15 cellular contexts compared by ENCODE assay signal in the genomic region with DNA sequence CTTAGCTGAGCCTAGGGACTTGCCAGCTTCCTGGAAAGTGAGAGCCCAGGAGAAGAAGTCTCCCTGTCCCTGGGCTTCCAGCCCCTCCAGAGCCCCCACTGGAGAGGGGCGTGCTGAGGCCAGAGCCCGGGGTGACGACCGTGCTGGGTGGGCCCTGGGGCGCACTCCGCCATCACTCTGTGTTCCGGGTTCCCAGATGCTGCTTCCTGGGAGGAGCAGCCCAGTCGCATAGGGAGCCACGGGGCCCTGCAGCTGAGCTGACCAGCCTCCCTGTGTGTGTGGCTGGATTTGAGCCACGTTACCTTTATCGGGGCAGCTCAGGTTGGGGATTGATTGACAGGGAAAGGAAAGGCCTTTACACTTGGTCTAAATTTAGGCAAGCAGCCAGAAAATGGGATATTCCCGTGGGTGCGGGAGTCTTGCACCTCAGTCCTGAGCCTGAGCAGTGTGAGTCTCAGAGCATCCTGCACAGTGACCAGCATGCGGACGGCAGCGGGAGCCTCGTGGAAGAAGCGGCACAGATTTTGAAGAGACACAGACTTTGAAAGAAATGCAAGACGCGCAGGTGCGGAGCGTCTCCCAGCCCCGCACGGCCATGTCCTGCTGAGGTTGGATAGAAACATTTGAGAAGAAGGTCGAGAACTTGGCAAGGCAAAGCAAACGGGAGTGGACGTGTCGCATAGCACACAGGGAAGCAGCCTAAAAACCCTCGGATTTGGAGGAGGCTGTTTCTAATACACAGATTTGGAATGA. TPM values are rescaled to one million over a fixed set of nuclear protein-coding genes. Genes with fewer than 3 reads are reported as not detected.
DNase-seq lines count a peak whose midpoint lies in the region; ATAC-seq and TF ChIP-seq lines count a peak whose summit lies in the region.
"Had no signal": no experiment of that assay in that cellular context is flagged by ENCODE, and none has a peak within 500 bp of the region (broad histone marks: within the 10 kb centered on the region; RNA-seq: fewer than 3 reads in every experiment).

No MANE protein-coding gene starts in this region.

- H3K79me2 ChIP-seq in DND-41 (ENCODE audit: insufficient read depth, low read length), result peaks cover 98% of the 10 kb centered on the region

- peaks cover 43% of the 10 kb centered on the region for H3K4me1 Mint-ChIP-seq in CD4-positive, alpha-beta T cell (ENCODE audit: low read depth)

- peaks cover 76% of the 10 kb centered on the region for H3K4me1 ChIP-seq in DND-41 (ENCODE audit: insufficient read depth, low read length)
- peaks cover 0 to 48% (median 16%) of the 10 kb centered on the region in 3 donors for H3K4me1 ChIP-seq in gastroesophageal sphincter
- peaks cover 16% of the 10 kb centered on the region for H3K4me1 ChIP-seq in psoas muscle

- no peaks in the 10 kb centered on the region for H3K27me3 ChIP-seq in CD4-positive, alpha-beta T cell (ENCODE audit: control insufficient read depth, insufficient read depth, low read length)
- H3K27me3 ChIP-seq in DND-41 (ENCODE audit: insufficient read depth, low read length, poor library complexity) (no peaks in the 10 kb centered on the region), gastroesophageal sphincter (no peaks in the 10 kb centered on the region), psoas muscle (ENCODE audit: insufficient read depth in 3 of 3, low read length in 2 of 3) (no peaks in the 10 kb centered on the region)

- TF ChIP-seq CTCF in CD4-positive, alpha-beta T cell (IDR thresholded peaks at IDR 0.05), result no peak
- TF ChIP-seq CTCF in DND-41 (IDR thresholded peaks at IDR 0.05; ENCODE audit: borderline replicate concordance, extremely low read depth, low read length, poor library complexity, severe bottlenecking), result no peak
- TF ChIP-seq CTCF in gastroesophageal sphincter (IDR thresholded peaks at IDR 0.05), result no peak
- no peak for TF ChIP-seq CTCF in psoas muscle (IDR thresholded peaks at IDR 0.05)

- H3K4me3 Mint-ChIP-seq in CD4-positive, alpha-beta T cell, result no peak overlapping the region
- H3K4me3 Mint-ChIP-seq: activated CD8-positive, alpha-beta T cell treated with anti-CD3 and anti-CD28 coated beads, Interleukin-2, amount 10 ng/mL, durations not matched to agents 7 days and 5 days had no signal

- CTCF ChIA-PET in CD4-positive, alpha-beta T cell (lab: Charles Lee), result interaction anchor here (1.1 kb wide), 1 partner anchor 27 kb away, joined by 3 read pairs; no protein-coding TSS in a partner anchor

- H3K36me3 ChIP-seq in DND-41 (ENCODE audit: insufficient read depth, low read length), result peaks cover 96% of the 10 kb centered on the region
- H3K36me3 ChIP-seq in gastroesophageal sphincter, result peaks cover 0 to 40% of the 10 kb centered on the region in 2 donors
- H3K36me3 ChIP-seq in psoas muscle (ENCODE audit: insufficient read depth in 1 of 2, low read depth in 1 of 2), result no peaks in the 10 kb centered on the region

- DNase-seq in CD4-positive, alpha-beta T cell, result no peak
- DNase-seq in DND-41, result no peak
- no peak for DNase-seq in psoas muscle
- DNase-seq in DMS153 treated with DMSO at 0.1 percent for 48 hours (lab: John Stamatoyannopoulos, UW; ENCODE audit: unreplicated experiment), result no peak
- DNase-seq in stimulated activated CD4-positive, alpha-beta T cell treated with anti-CD3 and anti-CD28 coated beads, Interleukin-4, amount 100 ng/mL, for 4 hours, result no peak
- DNase-seq: activated CD8-positive, alpha-beta T cell treated with anti-CD3 and anti-CD28 coated beads, Interleukin-2, amount 10 ng/mL, durations not matched to agents 7 days and 5 days; CD4-positive, CD25-positive, alpha-beta regulatory T cell; NCI-H446; stimulated activated CD4-positive, alpha-beta T cell treated with anti-CD3 and anti-CD28 coated beads, Interleukin-4, amount 100 ng/mL, for 24 hours had no signal

- H3K9me3 ChIP-seq in CD4-positive, alpha-beta T cell (ENCODE audit: control insufficient read depth, low read length), result no peaks in the 10 kb centered on the region
- H3K9me3 ChIP-seq in DND-41 (ENCODE audit: insufficient read depth, low read length, severe bottlenecking) (no peaks in the 10 kb centered on the region), gastroesophageal sphincter (no peaks in the 10 kb centered on the region), psoas muscle (no peaks in the 10 kb centered on the region)

- no peak for TF ChIP-seq POLR2A in gastroesophageal sphincter (IDR thresholded peaks at IDR 0.05)

- H3K27ac ChIP-seq in CD4-positive, alpha-beta T cell (ENCODE audit: low read depth, low read length), result no peak overlapping the region
- H3K27ac ChIP-seq in DND-41 (ENCODE audit: low read length), result peak overlapping the region; percentile 85
- peak overlapping the region in 3 of 4 donors; percentile 27 to 56 (median 43) for H3K27ac ChIP-seq in gastroesophageal sphincter
- peak overlapping the region; percentile 71 for H3K27ac ChIP-seq in psoas muscle
- H3K27ac ChIP-seq: HL-60, KMS-11 had no signal

- no peak overlapping the region for H3K4me2 ChIP-seq in DND-41 (ENCODE audit: insufficient read depth, low read length)
- H3K4me2 ChIP-seq: KMS-11 had no signal

- H3K4me3 ChIP-seq in DND-41 (ENCODE audit: low read depth in 1 of 2, low read length in 2 of 2), result no peak overlapping the region
- H3K4me3 ChIP-seq in gastroesophageal sphincter, result no peak overlapping the region
- no peak overlapping the region for H3K4me3 ChIP-seq in psoas muscle

- H3K27me3 Mint-ChIP-seq in CD4-positive, alpha-beta T cell, result no peaks in the 10 kb centered on the region
- H3K27me3 Mint-ChIP-seq: CD4-positive, CD25-positive, alpha-beta regulatory T cell had no signal

- no peak for TF ChIP-seq EP300 in gastroesophageal sphincter (IDR thresholded peaks at IDR 0.05)

- POLR2A ChIA-PET in CD4-positive, alpha-beta T cell (lab: Charles Lee), result no interaction called here

- 0 out of 2 replicates have a peak overlapping the region, but pooled peaks have one; percentile 11 for H3K9ac ChIP-seq in DND-41 (ENCODE audit: low read depth, low read length)
- H3K9ac ChIP-seq: KMS-11 had no signal

- ATAC-seq in CD4-positive, alpha-beta T cell (ENCODE audit: poor library complexity), result no peak
- no peak for ATAC-seq in DND-41 (ENCODE audit: insufficient read depth, low read depth)
- ATAC-seq in gastroesophageal sphincter, result no peak
- ATAC-seq in psoas muscle, result no peak
- ATAC-seq in HG03280 (IDR thresholded peaks at IDR 0.05; ENCODE audit: unreplicated experiment), result no peak
- ATAC-seq: activated CD8-positive, alpha-beta T cell treated with anti-CD3 and anti-CD28 coated beads, Interleukin-2, amount 10 ng/mL, durations not matched to agents 7 days and 5 days had no signal

- H3K9me3 Mint-ChIP-seq in CD4-positive, alpha-beta T cell, result no peaks in the 10 kb centered on the region
- H3K9me3 Mint-ChIP-seq: activated T-helper 2 cell treated with anti-CD3 and anti-CD28 coated beads, Interferon-gamma antibody, Interleukin-2, Interleukin-4, amounts not matched to agents 10 μg/mL and 5 μg/mL and 100 μg/mL, durations not matched to agents 14 hours and 24 hours and 36 hours; CD4-positive, CD25-positive, alpha-beta regulatory T cell had no signal

- peaks cover 37% of the 10 kb centered on the region for H3K36me3 Mint-ChIP-seq in CD4-positive, alpha-beta T cell (ENCODE audit: low read depth)

- peak overlapping the region; percentile 80 for H3K27ac Mint-ChIP-seq in CD4-positive, alpha-beta T cell

- H4K20me1 ChIP-seq in DND-41 (ENCODE audit: insufficient read depth, low read length), result peaks cover 19% of the 10 kb centered on the region

- H2AFZ ChIP-seq in DND-41 (ENCODE audit: low read depth, low read length), result no peak overlapping the region

- intact Hi-C loops in CD4-positive, alpha-beta T cell (cut with DNase I, micrococcal nuclease), result loop anchor here (5.0 kb wide), 2 partner anchors 34 to 96 kb away; no protein-coding TSS in a partner anchor
- intact Hi-C loops in psoas muscle (cut with DNase I), result no loop called here

- 79 to 87% methylated on average over 6 to 11 of the region's 29 CpGs for WGBS in gastroesophageal sphincter (ENCODE audit: low coverage in 1 of 2), 2 donors
- 79 to 88% (median 85%) methylated on average over 29 of the region's 29 CpGs for WGBS in psoas muscle, 3 donors

RNA-seq across cellular contexts. Expression of a gene that starts 51.3 kb away (rescaled TPM):
- not detected for total RNA-seq in CD4-positive, alpha-beta T cell
- 1 to 10 TPM in 2 of 4 donors, under 1 TPM in 1, not detected in 1; 0.46 to 1.6 (median 1.1) TPM for total RNA-seq in gastroesophageal sphincter
- 1 to 10 TPM in 3 of 4 donors, not detected in 1; 1.8 to 6.3 (median 2.7) TPM for total RNA-seq in psoas muscle
- polyA plus RNA-seq in psoas muscle, result 1 to 10 TPM in 2 of 3 donors, under 1 TPM in 1; 0.79 to 5.1 (median 1.4) TPM
- total RNA-seq: activated CD8-positive, alpha-beta T cell treated with anti-CD3 and anti-CD28 coated beads, Interleukin-2, amount 10 ng/mL, durations not matched to agents 7 days and 5 days; activated T-helper 2 cell treated with anti-CD3 and anti-CD28 coated beads, Interferon-gamma antibody, Interleukin-2, Interleukin-4, amounts not matched to agents 10 μg/mL and 5 μg/mL and 100 μg/mL, durations not matched to agents 14 hours and 24 hours and 36 hours; CD4-positive, CD25-positive, alpha-beta regulatory T cell; SK-MEL-5 had no signal

Comparison
In these comparisons a context has a peak if more than half of its experiments do, and no peak if none do; other contexts are left out.
1. intact Hi-C loops: an anchor here in CD4-positive, alpha-beta T cell (5.0 kb wide); none called in psoas muscle.